Comparison of ENCODE assay signal across 23 cellular contexts in genomic region chr21:33769057-33769456, GRCh38.
"Had no signal": no experiment of that assay in that cellular context is flagged by ENCODE, and none has a peak within 500 bp of the region (broad histone marks: within the 10 kb centered on the region; RNA-seq: fewer than 3 reads in every experiment).

No MANE protein-coding gene starts in this region.

- H3K36me3 ChIP-seq: neutrophil had no signal

- H2AFZ ChIP-seq: parathyroid adenoma had no signal

- H3K27me3 Mint-ChIP-seq: activated CD8-positive, alpha-beta T cell treated with anti-CD3 and anti-CD28 coated beads for 36 hours; stimulated activated naive CD8-positive, alpha-beta T cell treated with anti-CD3 and anti-CD28 coated beads, Interleukin-15, amount 100 ng/mL, for 72 hours had no signal

- H3K4me1 ChIP-seq: esophagus muscularis mucosa, parathyroid adenoma, suprapubic skin, transverse colon, vagina had no signal

- H3K9me3 ChIP-seq: esophagus muscularis mucosa, neutrophil, suprapubic skin, transverse colon, vagina had no signal

- H3K4me3 ChIP-seq: coronary artery, esophagus muscularis mucosa, smooth muscle cell, suprapubic skin, transverse colon, vagina had no signal

- H3K27me3 ChIP-seq: esophagus muscularis mucosa, neutrophil, suprapubic skin, transverse colon, vagina had no signal

- H3K27ac ChIP-seq: coronary artery, esophagus muscularis mucosa, neutrophil, parathyroid adenoma, suprapubic skin, transverse colon, vagina had no signal

- ATAC-seq: activated CD8-positive, alpha-beta T cell treated with anti-CD3 and anti-CD28 coated beads for 36 hours; natural killer cell; sciatic nerve; stimulated activated naive CD8-positive, alpha-beta T cell treated with anti-CD3 and anti-CD28 coated beads, Interleukin-15, amount 100 ng/mL, for 72 hours had no signal

- H3K4me2 ChIP-seq: smooth muscle cell had no signal

- H3K79me2 ChIP-seq: parathyroid adenoma had no signal

- H3K4me3 Mint-ChIP-seq: activated CD8-positive, alpha-beta T cell treated with anti-CD3 and anti-CD28 coated beads for 36 hours; brain; immature natural killer cell; natural killer cell; stimulated activated naive CD8-positive, alpha-beta T cell treated with anti-CD3 and anti-CD28 coated beads, Interleukin-15, amount 100 ng/mL, for 72 hours had no signal

- H3K27ac Mint-ChIP-seq: activated CD8-positive, alpha-beta T cell treated with anti-CD3 and anti-CD28 coated beads for 36 hours; activated T-helper 2 cell treated with anti-CD3 and anti-CD28 coated beads, Interferon-gamma antibody, Interleukin-2, Interleukin-4, amounts not matched to agents 10 μg/mL and 5 μg/mL and 100 μg/mL, durations not matched to agents 14 hours and 24 hours and 36 hours; immature natural killer cell; natural killer cell; stimulated activated naive CD8-positive, alpha-beta T cell treated with anti-CD3 and anti-CD28 coated beads, Interleukin-15, amount 100 ng/mL, for 72 hours had no signal

- H3K9me3 Mint-ChIP-seq: activated CD8-positive, alpha-beta T cell treated with anti-CD3 and anti-CD28 coated beads for 36 hours; activated T-helper 2 cell treated with anti-CD3 and anti-CD28 coated beads, Interferon-gamma antibody, Interleukin-2, Interleukin-4, amounts not matched to agents 10 μg/mL and 5 μg/mL and 100 μg/mL, durations not matched to agents 14 hours and 24 hours and 36 hours; immature natural killer cell; natural killer cell; stimulated activated naive CD8-positive, alpha-beta T cell treated with anti-CD3 and anti-CD28 coated beads, Interleukin-15, amount 100 ng/mL, for 72 hours had no signal

- H3K9ac ChIP-seq: parathyroid adenoma had no signal

- DNase-seq: activated CD4-positive, alpha-beta T cell treated with anti-CD3 and anti-CD28 coated beads for 48 hours; activated CD4-positive, CD25-positive, alpha-beta regulatory T cell; activated CD8-positive, alpha-beta T cell treated with anti-CD3 and anti-CD28 coated beads for 36 hours; activated naive CD4-positive, alpha-beta T cell treated with Interleukin-2 at 50 U/mL for 16 hours; activated T-cell treated with anti-CD3 and anti-CD28 coated beads, Interleukin-2, amount 50 U/mL, for 1 hour; central memory CD4-positive, alpha-beta T cell; immature natural killer cell; mesendoderm; natural killer cell; stimulated activated CD4-positive, alpha-beta T cell treated with anti-CD3 and anti-CD28 coated beads, Interleukin-4, amount 100 ng/mL, for 1 hour; stimulated activated naive CD8-positive, alpha-beta T cell treated with anti-CD3 and anti-CD28 coated beads, Interleukin-15, amount 100 ng/mL, for 72 hours; transverse colon had no signal

- FAIRE-seq: endometrium had no signal

- H3K4me1 Mint-ChIP-seq: brain; immature natural killer cell; natural killer cell; stimulated activated naive CD8-positive, alpha-beta T cell treated with anti-CD3 and anti-CD28 coated beads, Interleukin-15, amount 100 ng/mL, for 72 hours had no signal

- H3K36me3 Mint-ChIP-seq: natural killer cell had no signal
